7 cellular contexts compared by ENCODE assay signal in the genomic region with DNA sequence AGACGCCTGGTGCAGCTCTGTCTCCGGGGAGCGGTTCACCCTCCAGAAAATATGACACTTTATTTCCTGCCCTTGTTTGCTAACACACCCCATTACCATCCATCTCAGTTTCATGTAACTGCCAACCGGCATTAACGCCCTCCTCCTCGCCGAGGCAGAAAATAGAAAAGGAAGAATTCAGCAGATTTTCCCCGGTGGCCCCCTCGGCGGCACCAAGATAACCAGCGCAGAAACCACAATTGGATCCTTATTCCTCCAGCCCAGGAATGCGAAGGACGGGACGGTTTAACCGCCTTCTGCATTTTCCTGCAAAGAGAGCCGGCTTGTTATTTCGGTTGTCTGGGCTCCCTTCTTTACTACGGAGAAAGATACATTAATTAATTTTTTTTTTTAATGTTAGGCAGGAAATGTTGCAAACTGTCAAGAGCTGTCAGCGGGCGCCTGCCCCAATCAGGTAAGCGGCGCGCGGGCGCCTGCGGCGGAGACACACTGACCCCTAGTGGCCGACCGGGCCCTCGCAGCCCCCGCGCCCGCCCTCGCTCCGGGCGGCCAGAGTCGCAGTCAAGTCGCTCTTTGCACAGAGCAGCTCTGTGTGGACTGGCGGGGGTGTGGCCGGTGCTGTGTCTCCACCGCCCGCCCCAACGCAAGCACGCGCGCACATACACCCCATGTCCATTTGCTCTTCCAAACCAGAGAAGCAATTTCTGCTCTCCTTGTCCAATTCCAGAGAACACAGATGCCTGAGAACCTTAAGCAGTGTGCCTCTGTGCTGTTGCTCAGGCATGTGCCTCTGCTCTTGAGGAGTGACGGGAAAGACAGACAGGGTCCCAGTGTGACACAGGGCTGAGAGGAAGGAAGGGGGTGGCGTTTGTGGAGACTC. TPM values are rescaled to one million over a fixed set of nuclear protein-coding genes. Genes with fewer than 3 reads are reported as not detected.
DNase-seq lines count a peak whose midpoint lies in the region; ATAC-seq and TF ChIP-seq lines count a peak whose summit lies in the region.

No MANE protein-coding gene starts in this region.

- no peak overlapping the region for H3K27ac ChIP-seq in right cardiac atrium (ENCODE audit: low read length)

- ATAC-seq in GM18498 (IDR thresholded peaks at IDR 0.05; ENCODE audit: unreplicated experiment) (peak; percentile 93), HG02798 (IDR thresholded peaks at IDR 0.05; ENCODE audit: poor library complexity, unreplicated experiment) (peak; percentile 94), right cardiac atrium (peak; percentile 92 to 96)

- H3K9me3 Mint-ChIP-seq in T-helper 1 cell treated with Interleukin-12 subunit alpha and Interleukin-12 subunit beta and Interleukin-4 antibody, amounts not matched to agents 30 μg/mL and 1 μg/mL, for 36 hours: no peaks in the 10 kb centered on the region

- peaks cover 6% of the 10 kb centered on the region for H3K27me3 Mint-ChIP-seq in T-helper 1 cell treated with Interleukin-12 subunit alpha and Interleukin-12 subunit beta and Interleukin-4 antibody, amounts not matched to agents 30 μg/mL and 1 μg/mL, for 36 hours (ENCODE audit: low read depth)

- peaks cover 2% of the 10 kb centered on the region for H3K4me1 ChIP-seq in right cardiac atrium (ENCODE audit: control insufficient read depth, insufficient read depth, low read length)

- no peaks in the 10 kb centered on the region for H3K36me3 Mint-ChIP-seq in T-helper 1 cell treated with Interleukin-12 subunit alpha and Interleukin-12 subunit beta and Interleukin-4 antibody, amounts not matched to agents 30 μg/mL and 1 μg/mL, for 36 hours (ENCODE audit: low read depth)

- WGBS in right cardiac atrium: 1% methylated on average over 48 of the region's 48 CpGs

- peak overlapping the region; percentile 54 for H3K4me3 ChIP-seq in right cardiac atrium (ENCODE audit: low read length)
- peak overlapping the region; percentile 48 for H3K4me3 ChIP-seq in retinal pigment epithelial cell (ENCODE audit: low read length)

- TF ChIP-seq CTCF in retinal pigment epithelial cell (conservative IDR thresholded peaks at IDR 0.05; ENCODE audit: low read depth, low read length): peak; percentile 90

- intact Hi-C loops in right cardiac atrium (cut with DNase I): loop anchor here in 3 of 4 donors (5.0 kb wide), 1 partner anchor 188 kb away; the partner anchor contains the start of gene NOG (in 3 of the 3)

- H3K9me3 ChIP-seq in right cardiac atrium (ENCODE audit: control insufficient read depth, low read length): no peaks in the 10 kb centered on the region

- H3K4me3 Mint-ChIP-seq in T-helper 1 cell treated with Interleukin-12 subunit alpha and Interleukin-12 subunit beta and Interleukin-4 antibody, amounts not matched to agents 30 μg/mL and 1 μg/mL, for 36 hours: peak overlapping the region; percentile 87

- H3K27ac Mint-ChIP-seq in T-helper 1 cell treated with Interleukin-12 subunit alpha and Interleukin-12 subunit beta and Interleukin-4 antibody, amounts not matched to agents 30 μg/mL and 1 μg/mL, for 36 hours: peak overlapping the region; percentile 88

- H3K27me3 ChIP-seq in right cardiac atrium (ENCODE audit: control insufficient read depth, insufficient read depth): no peaks in the 10 kb centered on the region

- peaks cover 23% of the 10 kb centered on the region for H3K4me1 Mint-ChIP-seq in T-helper 1 cell treated with Interleukin-12 subunit alpha and Interleukin-12 subunit beta and Interleukin-4 antibody, amounts not matched to agents 30 μg/mL and 1 μg/mL, for 36 hours (ENCODE audit: low read depth)

- DNase-seq in NCI-H1105 treated with DMSO at 0.1 percent for 48 hours (lab: John Stamatoyannopoulos, UW) (peak; percentile 67), amniotic stem cell (lab: John Stamatoyannopoulos, UW) (peak; percentile 26), right cardiac atrium (peak; percentile 70 to 89 (median 88)), retinal pigment epithelial cell (ENCODE audit: low read depth) (peak; percentile 14)

RNA-seq across cellular contexts. Expression of gene C17orf67, which starts 53.6 kb away (rescaled TPM):
- 1 to 10 TPM in 2 of 4 donors, under 1 TPM in 2; 0.65 to 1.3 (median 1.0) TPM for total RNA-seq in right cardiac atrium
- 0.43 TPM for polyA plus RNA-seq in right cardiac atrium

RNA-seq across cellular contexts. Expression of gene DGKE, which starts 53.8 kb away (rescaled TPM):
- total RNA-seq in right cardiac atrium: 1 to 10 TPM; 4.7 to 6.0 (median 5.7) TPM
- 2.4 TPM for polyA plus RNA-seq in right cardiac atrium

Comparison
In these comparisons a context has a peak if more than half of its experiments do, and no peak if none do; other contexts are left out.
1. DNase-seq: peak in every context shown above with its lines; median percentile 88 in right cardiac atrium; 67 in NCI-H1105 treated with DMSO at 0.1 percent for 48 hours; 26 in amniotic stem cell; 14 in retinal pigment epithelial cell.